21 cellular contexts compared by ENCODE assay signal in genomic region chr11:2950825-2951224, GRCh38. TPM values are rescaled to one million over a fixed set of nuclear protein-coding genes. Genes with fewer than 3 reads are reported as not detected.
A peak's percentile ranks its signal among the peaks of the same experiment; 100 is the strongest.
DNase-seq lines count a peak whose midpoint lies in the region; ATAC-seq and TF ChIP-seq lines count a peak whose summit lies in the region.
"Had no signal": no experiment of that assay in that cellular context is flagged by ENCODE, and none has a peak within 500 bp of the region (broad histone marks: within the 10 kb centered on the region; RNA-seq: fewer than 3 reads in every experiment).

No MANE protein-coding gene starts in this region.

- POLR2A ChIA-PET in CD8-positive, alpha-beta T cell (lab: Charles Lee): no interaction called here

- H3K27me3 ChIP-seq in CD8-positive, alpha-beta T cell (ENCODE audit: insufficient read depth, low read length): no peaks in the 10 kb centered on the region
- H3K27me3 ChIP-seq in RWPE2 (ENCODE audit: insufficient read depth, poor library complexity, severe bottlenecking): no peaks in the 10 kb centered on the region
- no peaks in the 10 kb centered on the region for H3K27me3 ChIP-seq in MM.1S (replicated peaks; ENCODE audit: insufficient read depth, low read length)
- no peaks in the 10 kb centered on the region for H3K27me3 ChIP-seq in neural progenitor cell
- H3K27me3 ChIP-seq: breast epithelium had no signal

- 0 out of 2 replicates have a peak, but pooled peaks cover 2% of the 10 kb centered on the region for H4K20me1 ChIP-seq in MM.1S (ENCODE audit: insufficient read depth, low read length)
- H4K20me1 ChIP-seq in neural progenitor cell (ENCODE audit: low read depth): peaks cover 55% of the 10 kb centered on the region

- H3K27ac Mint-ChIP-seq in CD8-positive, alpha-beta T cell: peak overlapping the region; percentile 5
- H3K27ac Mint-ChIP-seq in chondrocyte (ENCODE audit: unreplicated experiment) (peak overlapping the region; percentile 89), osteocyte (ENCODE audit: unreplicated experiment) (peak overlapping the region; percentile 95), neural progenitor cell (no peak overlapping the region)
- H3K27ac Mint-ChIP-seq: dendritic cell treated with granulocyte-macrophage colony-stimulating factor and Interleukin-4, amounts not matched to agents 40 ng/mL and 50 ng/mL, for 4 days had no signal

- DNase-seq in CD8-positive, alpha-beta T cell: no peak
- DNase-seq in RWPE2 (ENCODE audit: low spot score): no peak
- no peak for DNase-seq in chondrocyte (ENCODE audit: low spot score)
- DNase-seq in osteocyte (ENCODE audit: extremely low spot score, unreplicated experiment): no peak
- no peak for DNase-seq in MM.1S
- no peak for DNase-seq in neural progenitor cell (ENCODE audit: low spot score)
- DNase-seq: activated CD4-positive, alpha-beta T cell treated with anti-CD3 and anti-CD28 coated beads, Interleukin-2, amount 50 U/mL, for 4 hours; activated T-cell treated with anti-CD3 and anti-CD28 coated beads, Interleukin-2, amount 50 U/mL, for 1 hour; CD4-positive, CD25-positive, alpha-beta regulatory T cell; DMS 273 treated with DMSO at 0.1 percent for 48 hours; NCI-H1436 treated with DMSO at 0.1 percent for 48 hours; NCI-H2171; NCI-H69; stimulated activated CD8-positive, alpha-beta memory T cell treated with anti-CD3 and anti-CD28 coated beads, Interleukin-4, amount 100 ng/mL, for 48 hours; WERI-Rb-1 had no signal

- peaks cover 44% of the 10 kb centered on the region for H3K4me1 Mint-ChIP-seq in CD8-positive, alpha-beta T cell (ENCODE audit: low read depth)
- peaks cover 63% of the 10 kb centered on the region for H3K4me1 Mint-ChIP-seq in chondrocyte (ENCODE audit: low read depth)
- peaks cover 80% of the 10 kb centered on the region for H3K4me1 Mint-ChIP-seq in osteocyte (ENCODE audit: unreplicated experiment)
- peaks cover 11% of the 10 kb centered on the region for H3K4me1 Mint-ChIP-seq in neural progenitor cell

- no peaks in the 10 kb centered on the region for H3K9me3 Mint-ChIP-seq in CD8-positive, alpha-beta T cell
- no peaks in the 10 kb centered on the region for H3K9me3 Mint-ChIP-seq in chondrocyte (ENCODE audit: low read depth)
- no peaks in the 10 kb centered on the region for H3K9me3 Mint-ChIP-seq in osteocyte (ENCODE audit: unreplicated experiment)
- no peaks in the 10 kb centered on the region for H3K9me3 Mint-ChIP-seq in neural progenitor cell
- H3K9me3 Mint-ChIP-seq: CD4-positive, CD25-positive, alpha-beta regulatory T cell; dendritic cell treated with granulocyte-macrophage colony-stimulating factor and Interleukin-4, amounts not matched to agents 40 ng/mL and 50 ng/mL, for 4 days; GM23338; immature natural killer cell had no signal

- no peak overlapping the region for H3K27ac ChIP-seq in CD8-positive, alpha-beta T cell (ENCODE audit: low read depth, low read length)
- H3K27ac ChIP-seq in RWPE2 (ENCODE audit: poor library complexity, severe bottlenecking) (peak overlapping the region; percentile 64), MM.1S (ENCODE audit: low read length) (no peak overlapping the region), neural progenitor cell (no peak overlapping the region)
- H3K27ac ChIP-seq: breast epithelium, WERI-Rb-1 had no signal

- no peak overlapping the region for H3K4me3 Mint-ChIP-seq in CD8-positive, alpha-beta T cell
- H3K4me3 Mint-ChIP-seq in chondrocyte (ENCODE audit: unreplicated experiment) (no peak overlapping the region), osteocyte (ENCODE audit: unreplicated experiment) (peak overlapping the region; percentile 61), neural progenitor cell (no peak overlapping the region)
- H3K4me3 Mint-ChIP-seq: CD4-positive, CD25-positive, alpha-beta regulatory T cell; dendritic cell treated with granulocyte-macrophage colony-stimulating factor and Interleukin-4, amounts not matched to agents 40 ng/mL and 50 ng/mL, for 4 days; GM23338 had no signal

- H3K9me3 ChIP-seq in CD8-positive, alpha-beta T cell (ENCODE audit: low read length): no peaks in the 10 kb centered on the region
- H3K9me3 ChIP-seq in RWPE2 (ENCODE audit: severe bottlenecking): no peaks in the 10 kb centered on the region
- no peaks in the 10 kb centered on the region for H3K9me3 ChIP-seq in MM.1S (replicated peaks; ENCODE audit: insufficient read depth, low read length)
- no peaks in the 10 kb centered on the region for H3K9me3 ChIP-seq in neural progenitor cell (ENCODE audit: low read depth)
- H3K9me3 ChIP-seq: breast epithelium had no signal

- H3K9ac ChIP-seq in MM.1S (ENCODE audit: low read length) (no peak overlapping the region), neural progenitor cell (no peak overlapping the region)

- no peak for TF ChIP-seq CTCF in CD8-positive, alpha-beta T cell (IDR thresholded peaks at IDR 0.05)
- TF ChIP-seq CTCF in RWPE2 (IDR thresholded peaks at IDR 0.05; ENCODE audit: poor library complexity, severe bottlenecking) (no peak), chondrocyte (IDR thresholded peaks at IDR 0.05) (no peak), osteocyte (IDR thresholded peaks at IDR 0.05) (no peak), MM.1S (IDR thresholded peaks at IDR 0.05; ENCODE audit: low read length) (no peak), neural progenitor cell (IDR thresholded peaks at IDR 0.05) (no peak)

- no peak overlapping the region for H3K4me3 ChIP-seq in CD8-positive, alpha-beta T cell (ENCODE audit: low read depth, low read length)
- H3K4me3 ChIP-seq in RWPE2 (ENCODE audit: severe bottlenecking) (no peak overlapping the region), MM.1S (ENCODE audit: low read length) (no peak overlapping the region), neural progenitor cell (no peak overlapping the region)
- H3K4me3 ChIP-seq: breast epithelium, GM23338 had no signal

- H3K79me2 ChIP-seq in MM.1S (ENCODE audit: low read length) (peaks cover 17% of the 10 kb centered on the region; the same call in 1 of the 2 replicates), neural progenitor cell (ENCODE audit: low read depth) (no peaks in the 10 kb centered on the region)

- H3K4me1 ChIP-seq in CD8-positive, alpha-beta T cell (ENCODE audit: insufficient read depth, low read length): peaks cover 10% of the 10 kb centered on the region
- H3K4me1 ChIP-seq in RWPE2 (ENCODE audit: insufficient read depth, poor library complexity, severe bottlenecking): peaks cover 8% of the 10 kb centered on the region
- H3K4me1 ChIP-seq in MM.1S (ENCODE audit: low read length): no peaks in the 10 kb centered on the region
- H3K4me1 ChIP-seq in neural progenitor cell: peaks cover 6% of the 10 kb centered on the region

- H3F3A ChIP-seq in MM.1S (ENCODE audit: insufficient read depth, low read length): no peaks in the 10 kb centered on the region
- H3F3A ChIP-seq in neural progenitor cell (ENCODE audit: low read depth): peaks cover 11% of the 10 kb centered on the region

- intact Hi-C loops in CD8-positive, alpha-beta T cell (cut with DNase I, micrococcal nuclease): loop anchor here in 1 of 2 experiments (5.0 kb wide), 1 partner anchor 36 kb away; no protein-coding TSS in a partner anchor

- peaks cover 64% of the 10 kb centered on the region for H3K36me3 ChIP-seq in CD8-positive, alpha-beta T cell (ENCODE audit: insufficient read depth, low read length)
- H3K36me3 ChIP-seq in RWPE2 (ENCODE audit: low read depth): peaks cover 100% of the 10 kb centered on the region
- peaks cover 43% of the 10 kb centered on the region for H3K36me3 ChIP-seq in MM.1S (replicated peaks; ENCODE audit: insufficient read depth, low read length)
- H3K36me3 ChIP-seq in neural progenitor cell: peaks cover 11% of the 10 kb centered on the region

- no peak overlapping the region for H3K4me2 ChIP-seq in MM.1S (ENCODE audit: low read depth, low read length)
- H3K4me2 ChIP-seq in neural progenitor cell: no peak overlapping the region
- H3K4me2 ChIP-seq: GM23338 had no signal

- ATAC-seq in CD8-positive, alpha-beta T cell: no peak
- ATAC-seq in RWPE2 (ENCODE audit: low read depth) (no peak), GM19397 (IDR thresholded peaks at IDR 0.05; ENCODE audit: unreplicated experiment) (no peak)
- ATAC-seq: GM23338, Right ventricle myocardium inferior had no signal

- H3K36me3 Mint-ChIP-seq in CD8-positive, alpha-beta T cell: peaks cover 97% of the 10 kb centered on the region
- H3K36me3 Mint-ChIP-seq in chondrocyte (ENCODE audit: low read depth): peaks cover 38% of the 10 kb centered on the region
- peaks cover 45% of the 10 kb centered on the region for H3K36me3 Mint-ChIP-seq in osteocyte (ENCODE audit: unreplicated experiment)
- peaks cover 60% of the 10 kb centered on the region for H3K36me3 Mint-ChIP-seq in neural progenitor cell

- H3K27me3 Mint-ChIP-seq in CD8-positive, alpha-beta T cell (ENCODE audit: low read depth): no peaks in the 10 kb centered on the region
- no peaks in the 10 kb centered on the region for H3K27me3 Mint-ChIP-seq in chondrocyte (ENCODE audit: low read depth)
- H3K27me3 Mint-ChIP-seq in osteocyte (ENCODE audit: unreplicated experiment): no peaks in the 10 kb centered on the region
- peaks cover 5% of the 10 kb centered on the region for H3K27me3 Mint-ChIP-seq in neural progenitor cell (ENCODE audit: insufficient read depth, low read depth)
- H3K27me3 Mint-ChIP-seq: CD4-positive, CD25-positive, alpha-beta regulatory T cell; dendritic cell treated with granulocyte-macrophage colony-stimulating factor and Interleukin-4, amounts not matched to agents 40 ng/mL and 50 ng/mL, for 4 days had no signal

- no peaks in the 10 kb centered on the region for H3K9me2 ChIP-seq in MM.1S (replicated peaks; ENCODE audit: insufficient read depth, low read length)

- H2AFZ ChIP-seq in MM.1S (ENCODE audit: low read length): no peak overlapping the region
- H2AFZ ChIP-seq in neural progenitor cell (replicated peaks): no peak overlapping the region
- H2AFZ ChIP-seq: GM23338 had no signal

- CTCF ChIA-PET in CD8-positive, alpha-beta T cell (lab: Charles Lee): no interaction called here

RNA-seq across cellular contexts. Expression of gene PHLDA2, which starts 21.6 kb away (rescaled TPM):
- 1 to 10 TPM in 1 of 2 experiments, under 1 TPM in 1; 0.61 to 1.6 TPM for total RNA-seq in CD8-positive, alpha-beta T cell
- 63.9 to 69.0 TPM (median 64.4 TPM) in 3 replicates for total RNA-seq in chondrocyte
- 89.6 and 96.1 TPM in 2 replicates for total RNA-seq in osteocyte
- not detected in 2 replicates for total RNA-seq in neural progenitor cell (ENCODE audit: low replicate concordance)

RNA-seq across cellular contexts. Expression of gene NAP1L4, which starts 41.3 kb away (rescaled TPM):
- 100 to 1,000 TPM; 276 to 290 TPM for total RNA-seq in CD8-positive, alpha-beta T cell
- total RNA-seq in chondrocyte: 83.5 to 135 TPM (median 89.5 TPM) in 3 replicates
- total RNA-seq in osteocyte: 147 and 148 TPM in 2 replicates
- total RNA-seq in neural progenitor cell (ENCODE audit: low replicate concordance): 108 and 191 TPM in 2 replicates

Comparison
In these comparisons a context has a peak if more than half of its experiments do, and no peak if none do; other contexts are left out.
1. RNA of gene PHLDA2, which starts 21.6 kb away (total RNA-seq): 89.6 to 96.1 TPM in osteocyte and 63.9 to 69.0 TPM in chondrocyte; 0.61 to 1.6 TPM in CD8-positive, alpha-beta T cell and not detected in neural progenitor cell; every median in the first group is over 10 times any median in the second.